9 cellular contexts compared by ENCODE assay signal in the genomic region with DNA sequence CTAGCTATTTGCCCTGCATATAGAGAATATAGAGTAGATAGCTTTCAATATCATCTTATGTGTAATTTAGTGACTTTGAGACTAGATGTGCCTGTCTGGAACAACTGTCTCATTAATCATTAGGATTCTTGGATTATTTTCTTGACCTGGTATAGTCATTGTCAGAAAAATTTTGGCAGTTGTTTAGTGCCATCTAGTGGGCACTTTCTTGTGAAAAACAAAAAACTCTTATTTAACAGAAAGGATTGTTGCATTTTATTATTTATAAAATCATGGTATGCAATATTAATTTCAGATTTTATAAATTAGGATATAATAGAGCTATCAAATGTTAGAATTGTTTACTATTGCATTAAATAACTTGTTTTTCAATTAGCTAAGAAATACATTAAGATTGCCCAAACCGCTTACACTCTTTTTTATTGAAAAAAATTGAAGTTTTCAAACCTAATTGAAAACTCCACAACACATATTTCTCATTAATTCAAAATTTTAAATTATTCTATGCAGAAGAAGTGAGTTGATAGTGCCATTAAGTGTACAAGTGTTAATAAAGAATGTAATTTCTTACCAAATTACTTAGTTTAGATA.
DNase-seq lines count a peak whose midpoint lies in the region; ATAC-seq and TF ChIP-seq lines count a peak whose summit lies in the region.
"Had no signal": no experiment of that assay in that cellular context is flagged by ENCODE, and none has a peak within 500 bp of the region (broad histone marks: within the 10 kb centered on the region; RNA-seq: fewer than 3 reads in every experiment).

No MANE protein-coding gene starts in this region.

- H3K9me3 ChIP-seq in A673 (ENCODE audit: low read depth, low read length, poor library complexity, severe bottlenecking) (peaks cover 2% of the 10 kb centered on the region), endodermal cell (ENCODE audit: control insufficient read depth, low read length) (peaks cover 5% of the 10 kb centered on the region), osteoblast (ENCODE audit: low read depth, low read length) (no peaks in the 10 kb centered on the region)

- POLR2A ChIA-PET in A673 (lab: Charles Lee; ENCODE audit: low non-redundant PET): no interaction called here

- no peaks in the 10 kb centered on the region for H3K36me3 Mint-ChIP-seq in endodermal cell (ENCODE audit: low read depth)

- H3K4me3 Mint-ChIP-seq in endodermal cell: no peak overlapping the region
- H3K4me3 Mint-ChIP-seq: central memory CD8-positive, alpha-beta T cell had no signal

- no peaks in the 10 kb centered on the region for H3K79me2 ChIP-seq in osteoblast (ENCODE audit: insufficient read depth, low read length)

- H3K27me3 ChIP-seq in A673 (replicated peaks; ENCODE audit: insufficient read depth, low read depth, low read length, poor library complexity): no peaks in the 10 kb centered on the region
- no peaks in the 10 kb centered on the region for H3K27me3 ChIP-seq in endodermal cell (ENCODE audit: control insufficient read depth, insufficient read depth, low read length, poor library complexity, severe bottlenecking)
- no peaks in the 10 kb centered on the region for H3K27me3 ChIP-seq in osteoblast (ENCODE audit: insufficient read depth, low read length)

- no peaks in the 10 kb centered on the region for H3K27me3 Mint-ChIP-seq in endodermal cell (ENCODE audit: insufficient read depth)

- H3K27ac Mint-ChIP-seq in endodermal cell: no peak overlapping the region

- 100% methylated on average over 1 of the region's 1 CpG; no CpG with 5 or more reads in 1 of the 2 experiments for WGBS in endodermal cell (ENCODE audit: insufficient coverage in 1 of 2, insufficient read length in 1 of 2), 2 experiments

- peaks cover 20% of the 10 kb centered on the region for H3K9me3 Mint-ChIP-seq in endodermal cell
- H3K9me3 Mint-ChIP-seq: central memory CD8-positive, alpha-beta T cell had no signal

- no TSS peak for BruUV-seq in A673 (replicated peaks; lab: Mats Ljungman, UMichigan)

- no peak overlapping the region for H2AFZ ChIP-seq in osteoblast (ENCODE audit: low read length)

- TF ChIP-seq CTCF in A673 (conservative IDR thresholded peaks at IDR 0.05; ENCODE audit: low read depth, low read length) (peak; percentile 66), GM12864 (IDR thresholded peaks at IDR 0.05; ENCODE audit: low read depth, low read length, missing control alignments) (peak; percentile 40), endodermal cell (conservative IDR thresholded peaks at IDR 0.05) (peak; percentile 87), osteoblast (IDR thresholded peaks at IDR 0.05; ENCODE audit: extremely low read depth, low read depth, low read length) (peak; percentile 60)

- intact Hi-C loops in A673 (cut with micrococcal nuclease; ENCODE audit: unreplicated experiment): loop anchor here (1.0 to 10.0 kb wide), 3 partner anchors 117 to 279 kb away; no protein-coding TSS in a partner anchor

- no peak overlapping the region for H3K4me2 ChIP-seq in osteoblast (ENCODE audit: insufficient read depth, low read length)

- no peak overlapping the region for H3K9ac ChIP-seq in endodermal cell (ENCODE audit: extremely low read depth, low read length, poor library complexity, severe bottlenecking)

- H3K27ac ChIP-seq in A673 (ENCODE audit: low read depth, low read length, poor library complexity, severe bottlenecking) (no peak overlapping the region), endodermal cell (ENCODE audit: low read depth, low read length) (no peak overlapping the region), osteoblast (ENCODE audit: low read depth, low read length) (no peak overlapping the region)

- CTCF ChIA-PET in A673 (lab: Charles Lee): interaction anchor here (0.8 to 1.3 kb wide), 4 partner anchors 227 to 1460 kb away, joined by 3 to 5 read pairs (median 4); no protein-coding TSS in a partner anchor

- DNase-seq in A673 (ENCODE audit: low spot score): peak; percentile 51
- no peak for DNase-seq in GM12864 (ENCODE audit: low read depth)
- DNase-seq in NCI-H748 (lab: John Stamatoyannopoulos, UW; ENCODE audit: unreplicated experiment): peak; percentile 56
- no peak for DNase-seq in endodermal cell
- DNase-seq in osteoblast (ENCODE audit: insufficient read length, low spot score, missing footprints): no peak
- no peak for DNase-seq in activated T-cell treated with anti-CD3 and anti-CD28 coated beads, Interleukin-2, amount 50 U/mL, for 48 hours
- DNase-seq in effector CD8-positive, alpha-beta T cell (lab: John Stamatoyannopoulos, UW): no peak

- H3K4me1 ChIP-seq in A673 (ENCODE audit: insufficient read depth, low read length, poor library complexity, severe bottlenecking) (no peaks in the 10 kb centered on the region), endodermal cell (ENCODE audit: control insufficient read depth, insufficient read depth, low read length) (no peaks in the 10 kb centered on the region), osteoblast (ENCODE audit: insufficient read depth, low read length) (peaks cover 4% of the 10 kb centered on the region)

- H3K36me3 ChIP-seq in A673 (ENCODE audit: insufficient read depth, low read length, poor library complexity, severe bottlenecking): no peaks in the 10 kb centered on the region
- no peaks in the 10 kb centered on the region for H3K36me3 ChIP-seq in endodermal cell (ENCODE audit: control insufficient read depth, insufficient read depth, low read length)
- no peaks in the 10 kb centered on the region for H3K36me3 ChIP-seq in osteoblast (ENCODE audit: insufficient read depth, low read length)

- ATAC-seq in HG03135 (IDR thresholded peaks at IDR 0.05; ENCODE audit: unreplicated experiment): no peak

- H4K20me1 ChIP-seq in osteoblast (ENCODE audit: insufficient read depth, low read length): no peaks in the 10 kb centered on the region

- H3K4me1 Mint-ChIP-seq in endodermal cell: no peaks in the 10 kb centered on the region
- H3K4me1 Mint-ChIP-seq: central memory CD8-positive, alpha-beta T cell had no signal

- H3K4me3 ChIP-seq in A673 (ENCODE audit: low read depth, low read length, poor library complexity, severe bottlenecking) (no peak overlapping the region), GM12864 (ENCODE audit: low read depth, low read length) (no peak overlapping the region), endodermal cell (ENCODE audit: low read length) (no peak overlapping the region), osteoblast (ENCODE audit: insufficient read depth, low read length) (no peak overlapping the region)

Comparison
In these comparisons a context has a peak if more than half of its experiments do, and no peak if none do; other contexts are left out.
1. DNase-seq: peak in A673 (single experiment) and NCI-H748 (single experiment); none in GM12864 (single experiment), endodermal cell (single experiment), osteoblast (single experiment), activated T-cell treated with anti-CD3 and anti-CD28 coated beads, Interleukin-2, amount 50 U/mL, for 48 hours (0 of 2) and effector CD8-positive, alpha-beta T cell (single experiment).
2. Peak in every context shown above with its lines, with median percentiles within 50 percentile points of each other: CTCF ChIP-seq.